8 cellular contexts compared by ENCODE assay signal in the genomic region with DNA sequence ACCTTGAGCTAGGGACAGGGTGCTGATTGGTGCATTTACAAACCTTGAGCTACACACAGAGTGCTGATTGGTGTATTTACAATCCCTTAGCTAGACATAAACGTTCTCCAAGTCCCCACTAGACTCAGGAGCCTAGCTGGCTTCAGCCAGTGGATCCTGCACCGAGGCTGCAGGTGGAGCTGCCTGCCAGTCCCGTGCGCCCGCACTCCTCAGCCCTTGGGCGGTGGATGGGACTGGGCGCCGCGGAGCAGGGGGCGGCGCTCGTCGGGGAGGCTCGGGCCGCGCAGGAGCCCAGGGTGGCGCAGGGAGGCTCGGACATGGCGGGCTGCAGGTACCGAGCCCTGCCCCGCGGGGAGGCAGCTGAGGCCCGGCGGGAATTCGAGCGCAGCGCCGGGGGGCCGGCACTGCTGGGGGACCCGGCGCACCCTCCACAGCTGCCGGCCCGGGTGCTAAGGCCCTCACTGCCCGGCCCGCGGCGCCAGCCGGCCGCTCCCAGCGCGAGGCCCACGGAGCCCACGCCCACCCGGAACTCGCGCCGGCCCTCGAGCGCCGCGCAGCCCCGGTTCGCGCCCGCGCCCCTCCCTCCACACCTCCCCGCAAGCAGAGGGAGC.
DNase-seq lines count a peak whose midpoint lies in the region; ATAC-seq lines count a peak whose summit lies in the region.
"Not testable (repeated sequence)": the region's sequence is repeated elsewhere in the genome, so short reads cannot be mapped to it uniquely, and the experiment has no call there.

No MANE protein-coding gene starts in this region.

- H3K4me1 ChIP-seq in BLaER1: peaks cover 44% of the 10 kb centered on the region
- H3K4me1 ChIP-seq in HUES64 (ENCODE audit: insufficient read depth, low read length); iPS-20b (ENCODE audit: insufficient read depth, low read length); neuronal stem cell (ENCODE audit: control insufficient read depth in 2 of 2, insufficient read depth in 1 of 2, low read depth in 1 of 2, low read length in 2 of 2): not testable (repeated sequence)

- not testable (repeated sequence) for H3K79me1 ChIP-seq in neuronal stem cell (ENCODE audit: low read depth, low read length)

- not testable (repeated sequence) for H3K27ac Mint-ChIP-seq in T-helper 2 cell treated with Interferon-gamma antibody and Interleukin-4, amounts not matched to agents 5 μg/mL and 100 μg/mL, for 36 hours; effector memory CD8-positive, alpha-beta T cell; stimulated activated naive CD8-positive, alpha-beta T cell treated with anti-CD3 and anti-CD28 coated beads, Interleukin-15, Interleukin-2, amounts not matched to agents 100 ng/mL and 50 ng/mL, for 24 hours

- H3K18ac ChIP-seq in neuronal stem cell (ENCODE audit: low read length): not testable (repeated sequence)

- H2AFZ ChIP-seq in neuronal stem cell (ENCODE audit: low read length): peak overlapping the region; percentile 59

- H3K14ac ChIP-seq in neuronal stem cell (ENCODE audit: low read length): not testable (repeated sequence)

- H3K9me3 ChIP-seq in BLaER1 (peaks cover 26% of the 10 kb centered on the region), neuronal stem cell (replicated peaks in 1 of 2; ENCODE audit: control insufficient read depth in 2 of 2, insufficient read depth in 1 of 2, low read depth in 1 of 2, low read length in 2 of 2) (peaks cover 0 to 12% of the 10 kb centered on the region in 2 donors)
- not testable (repeated sequence) for H3K9me3 ChIP-seq in HUES64 (ENCODE audit: insufficient read depth, low read depth, low read length); iPS-20b (ENCODE audit: insufficient read depth, low read depth, low read length)

- not testable (repeated sequence) for H2BK120ac ChIP-seq in neuronal stem cell (ENCODE audit: low read depth, low read length)

- H3K4me3 ChIP-seq in BLaER1 (peak overlapping the region; percentile 41), HUES64 (ENCODE audit: low read length) (peak overlapping the region; percentile 49), iPS-20b (ENCODE audit: low read length) (peak overlapping the region; percentile 61; the same call in 1 of the 2 replicates), neuronal stem cell (ENCODE audit: low read length in 2 of 2) (peak overlapping the region in 1 of 2 donors; percentile 77)

- not testable (repeated sequence) for H3K9me3 Mint-ChIP-seq in T-helper 2 cell treated with Interferon-gamma antibody and Interleukin-4, amounts not matched to agents 5 μg/mL and 100 μg/mL, for 36 hours; effector memory CD8-positive, alpha-beta T cell; stimulated activated naive CD8-positive, alpha-beta T cell treated with anti-CD3 and anti-CD28 coated beads, Interleukin-15, Interleukin-2, amounts not matched to agents 100 ng/mL and 50 ng/mL, for 24 hours

- not testable (repeated sequence) for H4K91ac ChIP-seq in neuronal stem cell (ENCODE audit: low read depth, low read length, poor library complexity)

- H3K4me2 ChIP-seq in BLaER1 (peak overlapping the region; percentile 39; the same call in 1 of the 2 replicates), neuronal stem cell (ENCODE audit: insufficient read depth, low read length, poor library complexity, severe bottlenecking) (peak overlapping the region; percentile 86)

- H3K27me3 Mint-ChIP-seq in T-helper 2 cell treated with Interferon-gamma antibody and Interleukin-4, amounts not matched to agents 5 μg/mL and 100 μg/mL, for 36 hours (ENCODE audit: low read depth): peaks cover 42% of the 10 kb centered on the region
- peaks cover 27 to 35% of the 10 kb centered on the region in 2 donors for H3K27me3 Mint-ChIP-seq in effector memory CD8-positive, alpha-beta T cell
- H3K27me3 Mint-ChIP-seq in stimulated activated naive CD8-positive, alpha-beta T cell treated with anti-CD3 and anti-CD28 coated beads, Interleukin-15, Interleukin-2, amounts not matched to agents 100 ng/mL and 50 ng/mL, for 24 hours: peaks cover 15% of the 10 kb centered on the region

- H3K27me3 ChIP-seq in BLaER1 (peaks cover 41% of the 10 kb centered on the region), HUES64 (ENCODE audit: insufficient read depth, low read length) (peaks cover 56% of the 10 kb centered on the region), iPS-20b (ENCODE audit: insufficient read depth, low read length) (peaks cover 65% of the 10 kb centered on the region), neuronal stem cell (ENCODE audit: control insufficient read depth in 3 of 3, insufficient read depth in 3 of 3, low read depth in 1 of 3, low read length in 3 of 3) (peaks cover 7 to 49% (median 36%) of the 10 kb centered on the region in 3 experiments)

- DNase-seq in T-helper 2 cell treated with Interferon-gamma antibody and Interleukin-4, amounts not matched to agents 5 μg/mL and 100 μg/mL, for 36 hours (ENCODE audit: low spot score); effector memory CD8-positive, alpha-beta T cell; neuronal stem cell (ENCODE audit: low spot score): not testable (repeated sequence)
- DNase-seq in activated effector memory CD4-positive, alpha-beta T cell treated with Interleukin-2 at 50 U/mL for 16 hours: peak; percentile 8

- not testable (repeated sequence) for H3K36me3 ChIP-seq in BLaER1; HUES64 (ENCODE audit: insufficient read depth, low read length); iPS-20b (ENCODE audit: insufficient read depth, low read depth, low read length); neuronal stem cell (replicated peaks in 1 of 2; ENCODE audit: control insufficient read depth in 2 of 2, insufficient read depth in 2 of 2, low read length in 2 of 2)

- not testable (repeated sequence) for H4K8ac ChIP-seq in neuronal stem cell (ENCODE audit: low read depth, low read length)

- H3K27ac ChIP-seq in BLaER1; HUES64 (ENCODE audit: low read depth, low read length); iPS-20b (ENCODE audit: low read length); neuronal stem cell (replicated peaks; ENCODE audit: low read length): not testable (repeated sequence)

- H3K23ac ChIP-seq in neuronal stem cell (ENCODE audit: low read depth, low read length, poor library complexity): peak overlapping the region; percentile 93

- H2BK15ac ChIP-seq in neuronal stem cell (ENCODE audit: low read length): not testable (repeated sequence)

- not testable (repeated sequence) for H2BK12ac ChIP-seq in neuronal stem cell (ENCODE audit: low read length)

- not testable (repeated sequence) for H3K36me3 Mint-ChIP-seq in T-helper 2 cell treated with Interferon-gamma antibody and Interleukin-4, amounts not matched to agents 5 μg/mL and 100 μg/mL, for 36 hours (ENCODE audit: low read depth); effector memory CD8-positive, alpha-beta T cell (ENCODE audit: insufficient read depth); stimulated activated naive CD8-positive, alpha-beta T cell treated with anti-CD3 and anti-CD28 coated beads, Interleukin-15, Interleukin-2, amounts not matched to agents 100 ng/mL and 50 ng/mL, for 24 hours (ENCODE audit: low read depth)

- WGBS in HUES64: 3% methylated on average over 57 of the region's 57 CpGs
- WGBS in neuronal stem cell (ENCODE audit: extremely low coverage in 2 of 2, insufficient read length in 2 of 2, insufficient replicate concordance in 1 of 2), 2 donors: no CpG with 5 or more reads among the region's 57 CpGs

- H3K4me3 Mint-ChIP-seq in T-helper 2 cell treated with Interferon-gamma antibody and Interleukin-4, amounts not matched to agents 5 μg/mL and 100 μg/mL, for 36 hours: peak overlapping the region; percentile 40
- peak overlapping the region; percentile 67 to 69 for H3K4me3 Mint-ChIP-seq in effector memory CD8-positive, alpha-beta T cell
- peak overlapping the region; percentile 37 for H3K4me3 Mint-ChIP-seq in stimulated activated naive CD8-positive, alpha-beta T cell treated with anti-CD3 and anti-CD28 coated beads, Interleukin-15, Interleukin-2, amounts not matched to agents 100 ng/mL and 50 ng/mL, for 24 hours

- not testable (repeated sequence) for H3K9ac ChIP-seq in BLaER1; HUES64 (ENCODE audit: low read depth, low read length); iPS-20b (ENCODE audit: low read depth, low read length)
- peak overlapping the region; percentile 86 for H3K9ac ChIP-seq in neuronal stem cell (ENCODE audit: low read depth, low read length, poor library complexity)

- peak; percentile 36 for ATAC-seq in effector memory CD8-positive, alpha-beta T cell (replicated peaks)

- peaks cover 11% of the 10 kb centered on the region for H3K4me1 Mint-ChIP-seq in T-helper 2 cell treated with Interferon-gamma antibody and Interleukin-4, amounts not matched to agents 5 μg/mL and 100 μg/mL, for 36 hours (ENCODE audit: low read depth)
- peaks cover 16 to 17% of the 10 kb centered on the region in 2 donors for H3K4me1 Mint-ChIP-seq in effector memory CD8-positive, alpha-beta T cell (ENCODE audit: low read depth in 2 of 2)
- H3K4me1 Mint-ChIP-seq in stimulated activated naive CD8-positive, alpha-beta T cell treated with anti-CD3 and anti-CD28 coated beads, Interleukin-15, Interleukin-2, amounts not matched to agents 100 ng/mL and 50 ng/mL, for 24 hours (ENCODE audit: low read depth): peaks cover 31% of the 10 kb centered on the region

- H2BK5ac ChIP-seq in neuronal stem cell (ENCODE audit: low read length): not testable (repeated sequence)

- not testable (repeated sequence) for H2AK5ac ChIP-seq in neuronal stem cell (ENCODE audit: low read depth, low read length)

- H4K20me1 ChIP-seq in BLaER1: not testable (repeated sequence)

- not testable (repeated sequence) for H3K4ac ChIP-seq in neuronal stem cell (ENCODE audit: low read length)
